In genomic region chr13:59837101-59837500, GRCh38 we compare ENCODE assay signal across 30 cellular contexts.
"Had no signal": no experiment of that assay in that cellular context is flagged by ENCODE, and none has a peak within 500 bp of the region (broad histone marks: within the 10 kb centered on the region; RNA-seq: fewer than 3 reads in every experiment).

No MANE protein-coding gene starts in this region.

- H3K36me3 ChIP-seq: breast epithelium, left ventricle myocardium inferior, pancreas, prostate gland, suprapubic skin, tibial artery, upper lobe of right lung had no signal

- ATAC-seq: activated naive CD4-positive, alpha-beta T cell treated with anti-CD3 and anti-CD28 coated beads, Interleukin-2, amount 50 U/mL, for 72 hours; activated T-cell treated with anti-CD3 and anti-CD28 coated beads, Interleukin-2, amount 50 U/mL, for 4 hours; activated T-helper 17 cell treated with anti-CD3 and anti-CD28 coated beads, Interleukin-2, amount 50 U/mL, for 72 hours; pancreas; sciatic nerve; T-helper 17 cell; upper lobe of right lung had no signal

- H3K4me3 ChIP-seq: breast epithelium, left ventricle myocardium inferior, lung, pancreas, prostate gland, skin epidermis, suprapubic skin, tibial artery, upper lobe of right lung had no signal

- DNase-seq: activated CD4-positive, alpha-beta memory T cell treated with anti-CD3 and anti-CD28 coated beads, Interleukin-2, amount 10 ng/mL, durations not matched to agents 7 days and 5 days; activated CD4-positive, alpha-beta T cell treated with anti-CD3 and anti-CD28 coated beads, Interleukin-2, amount 10 ng/mL, durations not matched to agents 7 days and 5 days; activated CD4-positive, CD25-positive, alpha-beta regulatory T cell treated with anti-CD3 and anti-CD28 coated beads, Interleukin-2, amount 50 U/mL, for 72 hours; activated T-cell treated with anti-CD3 and anti-CD28 coated beads, Interleukin-2, amount 50 U/mL, for 4 hours; central memory CD4-positive, alpha-beta T cell; effector CD8-positive, alpha-beta T cell; foreskin fibroblast; head of caudate nucleus; hypothalamus; left ventricle myocardium inferior; naive B cell; nephron progenitor cell; nucleus accumbens; pancreas; retina; stimulated activated CD4-positive, alpha-beta T cell treated with anti-CD3 and anti-CD28 coated beads, Interleukin-1b, Interleukin-23, amount 100 ng/mL, for 48 hours; stimulated activated naive CD4-positive, alpha-beta T cell; T-helper 17 cell; T1000; tibial artery; upper lobe of right lung had no signal

- H3K4me1 ChIP-seq: breast epithelium, left ventricle myocardium inferior, pancreas, prostate gland, suprapubic skin, tibial artery, upper lobe of right lung had no signal

- H3K27me3 ChIP-seq: breast epithelium, pancreas, suprapubic skin, tibial artery, upper lobe of right lung had no signal

- H3K27ac ChIP-seq: breast epithelium, epithelial cell of prostate, left ventricle myocardium inferior, pancreas, prostate gland, skin epidermis, suprapubic skin, tibial artery, upper lobe of right lung had no signal

- H3K9me3 ChIP-seq: breast epithelium, left ventricle myocardium inferior, pancreas, prostate gland, suprapubic skin, tibial artery, upper lobe of right lung had no signal
